ENCODE assay signal across 18 cellular contexts in genomic region chr2:445896-446295, GRCh38.
DNase-seq lines count a peak whose midpoint lies in the region; ATAC-seq and TF ChIP-seq lines count a peak whose summit lies in the region.
"Had no signal": no experiment of that assay in that cellular context is flagged by ENCODE, and none has a peak within 500 bp of the region (broad histone marks: within the 10 kb centered on the region; RNA-seq: fewer than 3 reads in every experiment).

No MANE protein-coding gene starts in this region.

- H3K4me3 Mint-ChIP-seq in nephron progenitor cell = no peak overlapping the region
- H3K4me3 Mint-ChIP-seq: HFFc6 had no signal

- peaks cover 64% of the 10 kb centered on the region for H3K4me1 Mint-ChIP-seq in nephron progenitor cell

- no peaks in the 10 kb centered on the region for H3K36me3 Mint-ChIP-seq in nephron progenitor cell (ENCODE audit: low read depth)
- H3K36me3 Mint-ChIP-seq: CD4-positive, CD25-positive, alpha-beta regulatory T cell had no signal

- H3K27me3 Mint-ChIP-seq in nephron progenitor cell (ENCODE audit: low read depth, poor library complexity) = no peaks in the 10 kb centered on the region

- no peak for TF ChIP-seq CTCF in nephron progenitor cell (IDR thresholded peaks at IDR 0.05)

- ATAC-seq in GM18909 (IDR thresholded peaks at IDR 0.05; ENCODE audit: poor library complexity, unreplicated experiment) = no peak
- ATAC-seq in HG02973 (IDR thresholded peaks at IDR 0.05; ENCODE audit: unreplicated experiment) = no peak
- ATAC-seq: GM12878, Right ventricle myocardium inferior had no signal

- H3K27ac Mint-ChIP-seq in nephron progenitor cell = peak overlapping the region; percentile 51
- H3K27ac Mint-ChIP-seq: HFFc6 had no signal

- H3K9me3 Mint-ChIP-seq in nephron progenitor cell = no peaks in the 10 kb centered on the region
- H3K9me3 Mint-ChIP-seq: CD4-positive, CD25-positive, alpha-beta regulatory T cell had no signal

- in situ Hi-C loops in G401 (cut with HindIII; ENCODE audit: low sequenced_read_pairs) = no loop called here

- peak in 2 of 3 experiments; percentile 75 to 94 for DNase-seq in NCI-H1417 (lab: John Stamatoyannopoulos, UW)
- no peak for DNase-seq in NCI-H1417 treated with DMSO at 0.1 percent for 48 hours (lab: John Stamatoyannopoulos, UW)
- peak; percentile 64 for DNase-seq in G401 (ENCODE audit: low spot score)
- DNase-seq in cerebellar cortex (ENCODE audit: low spot score) = peak; percentile 51
- DNase-seq in nephron progenitor cell = no peak
- no peak for DNase-seq in NCI-H510A (lab: John Stamatoyannopoulos, UW)
- DNase-seq: AML-193, DMS153, HFFc6, NCI-H1694, NCI-H2107, NCI-H345, NCI-H526 had no signal

Comparison
In these comparisons a context has a peak if more than half of its experiments do, and no peak if none do; other contexts are left out.
1. DNase-seq: peak in NCI-H1417 (2 of 3), G401 (single experiment) and cerebellar cortex (single experiment); none in NCI-H1417 treated with DMSO at 0.1 percent for 48 hours (single experiment), nephron progenitor cell (single experiment) and NCI-H510A (single experiment).